In the genomic region with DNA sequence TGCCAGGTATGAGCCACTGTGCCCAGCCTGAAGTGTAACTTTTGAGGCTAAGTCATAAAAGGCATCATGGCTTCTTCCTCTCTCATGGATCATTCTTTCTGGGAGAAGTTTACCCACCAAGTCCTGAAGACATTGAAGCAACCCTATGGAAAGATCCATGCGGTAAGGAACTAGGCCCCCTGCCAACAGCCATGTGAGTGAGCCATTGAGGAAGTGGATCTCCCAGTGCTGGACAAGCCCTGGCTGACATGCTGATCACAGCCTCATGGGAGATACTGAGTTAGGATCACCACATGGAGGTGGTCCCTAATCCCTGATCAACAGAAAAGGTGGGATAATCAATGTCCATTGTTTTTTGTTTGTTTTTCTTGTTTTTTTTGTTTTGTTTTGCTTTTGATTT, we compare ENCODE assay signal across 1 cellular context.
TF ChIP-seq lines count a peak whose summit lies in the region.

No MANE protein-coding gene starts in this region.

TF ChIP-seq in K562, 482 proteins besides CTCF, POLR2A, EP300 and RAD21:
- TF ChIP-seq, protein P1, sequence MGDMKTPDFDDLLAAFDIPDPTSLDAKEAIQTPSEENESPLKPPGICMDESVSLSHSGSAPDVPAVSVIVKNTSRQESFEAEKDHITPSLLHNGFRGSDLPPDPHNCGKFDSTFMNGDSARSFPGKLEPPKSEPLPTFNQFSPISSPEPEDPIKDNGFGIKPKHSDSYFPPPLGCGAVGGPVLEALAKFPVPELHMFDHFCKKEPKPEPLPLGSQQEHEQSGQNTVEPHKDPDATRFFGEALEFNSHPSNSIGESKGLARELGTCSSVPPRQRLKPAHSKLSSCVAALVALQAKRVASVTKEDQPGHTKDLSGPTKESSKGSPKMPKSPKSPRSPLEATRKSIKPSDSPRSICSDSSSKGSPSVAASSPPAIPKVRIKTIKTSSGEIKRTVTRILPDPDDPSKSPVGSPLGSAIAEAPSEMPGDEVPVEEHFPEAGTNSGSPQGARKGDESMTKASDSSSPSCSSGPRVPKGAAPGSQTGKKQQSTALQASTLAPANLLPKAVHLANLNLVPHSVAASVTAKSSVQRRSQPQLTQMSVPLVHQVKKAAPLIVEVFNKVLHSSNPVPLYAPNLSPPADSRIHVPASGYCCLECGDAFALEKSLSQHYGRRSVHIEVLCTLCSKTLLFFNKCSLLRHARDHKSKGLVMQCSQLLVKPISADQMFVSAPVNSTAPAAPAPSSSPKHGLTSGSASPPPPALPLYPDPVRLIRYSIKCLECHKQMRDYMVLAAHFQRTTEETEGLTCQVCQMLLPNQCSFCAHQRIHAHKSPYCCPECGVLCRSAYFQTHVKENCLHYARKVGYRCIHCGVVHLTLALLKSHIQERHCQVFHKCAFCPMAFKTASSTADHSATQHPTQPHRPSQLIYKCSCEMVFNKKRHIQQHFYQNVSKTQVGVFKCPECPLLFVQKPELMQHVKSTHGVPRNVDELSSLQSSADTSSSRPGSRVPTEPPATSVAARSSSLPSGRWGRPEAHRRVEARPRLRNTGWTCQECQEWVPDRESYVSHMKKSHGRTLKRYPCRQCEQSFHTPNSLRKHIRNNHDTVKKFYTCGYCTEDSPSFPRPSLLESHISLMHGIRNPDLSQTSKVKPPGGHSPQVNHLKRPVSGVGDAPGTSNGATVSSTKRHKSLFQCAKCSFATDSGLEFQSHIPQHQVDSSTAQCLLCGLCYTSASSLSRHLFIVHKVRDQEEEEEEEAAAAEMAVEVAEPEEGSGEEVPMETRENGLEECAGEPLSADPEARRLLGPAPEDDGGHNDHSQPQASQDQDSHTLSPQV (IDR thresholded peaks at IDR 0.05) = peak; percentile 27; the same call in 1 of the 2 replicates
- TF ChIP-seq SPI1 (IDR thresholded peaks at IDR 0.05; ENCODE audit: borderline replicate concordance, low read depth, low read length) (peak; percentile 90), MYC (IDR thresholded peaks at IDR 0.05; ENCODE audit: low read depth, low read length) (0 out of 2 replicates have a peak, but pooled peaks have one; percentile 26), MYC (CRISPR knock-in tag; IDR thresholded peaks at IDR 0.05; ENCODE audit: borderline replicate concordance, low read depth) (no peak), KLF13 (tag; IDR thresholded peaks at IDR 0.05; ENCODE audit: borderline replicate concordance, low read depth) (no peak), BACH1 (tag; IDR thresholded peaks at IDR 0.05) (no peak), L3MBTL2 (IDR thresholded peaks at IDR 0.05) (peak; percentile 55; the same call in 1 of the 2 replicates), NFIC (IDR thresholded peaks at IDR 0.05) (peak; percentile 61)
- TF ChIP-seq, protein P2, sequence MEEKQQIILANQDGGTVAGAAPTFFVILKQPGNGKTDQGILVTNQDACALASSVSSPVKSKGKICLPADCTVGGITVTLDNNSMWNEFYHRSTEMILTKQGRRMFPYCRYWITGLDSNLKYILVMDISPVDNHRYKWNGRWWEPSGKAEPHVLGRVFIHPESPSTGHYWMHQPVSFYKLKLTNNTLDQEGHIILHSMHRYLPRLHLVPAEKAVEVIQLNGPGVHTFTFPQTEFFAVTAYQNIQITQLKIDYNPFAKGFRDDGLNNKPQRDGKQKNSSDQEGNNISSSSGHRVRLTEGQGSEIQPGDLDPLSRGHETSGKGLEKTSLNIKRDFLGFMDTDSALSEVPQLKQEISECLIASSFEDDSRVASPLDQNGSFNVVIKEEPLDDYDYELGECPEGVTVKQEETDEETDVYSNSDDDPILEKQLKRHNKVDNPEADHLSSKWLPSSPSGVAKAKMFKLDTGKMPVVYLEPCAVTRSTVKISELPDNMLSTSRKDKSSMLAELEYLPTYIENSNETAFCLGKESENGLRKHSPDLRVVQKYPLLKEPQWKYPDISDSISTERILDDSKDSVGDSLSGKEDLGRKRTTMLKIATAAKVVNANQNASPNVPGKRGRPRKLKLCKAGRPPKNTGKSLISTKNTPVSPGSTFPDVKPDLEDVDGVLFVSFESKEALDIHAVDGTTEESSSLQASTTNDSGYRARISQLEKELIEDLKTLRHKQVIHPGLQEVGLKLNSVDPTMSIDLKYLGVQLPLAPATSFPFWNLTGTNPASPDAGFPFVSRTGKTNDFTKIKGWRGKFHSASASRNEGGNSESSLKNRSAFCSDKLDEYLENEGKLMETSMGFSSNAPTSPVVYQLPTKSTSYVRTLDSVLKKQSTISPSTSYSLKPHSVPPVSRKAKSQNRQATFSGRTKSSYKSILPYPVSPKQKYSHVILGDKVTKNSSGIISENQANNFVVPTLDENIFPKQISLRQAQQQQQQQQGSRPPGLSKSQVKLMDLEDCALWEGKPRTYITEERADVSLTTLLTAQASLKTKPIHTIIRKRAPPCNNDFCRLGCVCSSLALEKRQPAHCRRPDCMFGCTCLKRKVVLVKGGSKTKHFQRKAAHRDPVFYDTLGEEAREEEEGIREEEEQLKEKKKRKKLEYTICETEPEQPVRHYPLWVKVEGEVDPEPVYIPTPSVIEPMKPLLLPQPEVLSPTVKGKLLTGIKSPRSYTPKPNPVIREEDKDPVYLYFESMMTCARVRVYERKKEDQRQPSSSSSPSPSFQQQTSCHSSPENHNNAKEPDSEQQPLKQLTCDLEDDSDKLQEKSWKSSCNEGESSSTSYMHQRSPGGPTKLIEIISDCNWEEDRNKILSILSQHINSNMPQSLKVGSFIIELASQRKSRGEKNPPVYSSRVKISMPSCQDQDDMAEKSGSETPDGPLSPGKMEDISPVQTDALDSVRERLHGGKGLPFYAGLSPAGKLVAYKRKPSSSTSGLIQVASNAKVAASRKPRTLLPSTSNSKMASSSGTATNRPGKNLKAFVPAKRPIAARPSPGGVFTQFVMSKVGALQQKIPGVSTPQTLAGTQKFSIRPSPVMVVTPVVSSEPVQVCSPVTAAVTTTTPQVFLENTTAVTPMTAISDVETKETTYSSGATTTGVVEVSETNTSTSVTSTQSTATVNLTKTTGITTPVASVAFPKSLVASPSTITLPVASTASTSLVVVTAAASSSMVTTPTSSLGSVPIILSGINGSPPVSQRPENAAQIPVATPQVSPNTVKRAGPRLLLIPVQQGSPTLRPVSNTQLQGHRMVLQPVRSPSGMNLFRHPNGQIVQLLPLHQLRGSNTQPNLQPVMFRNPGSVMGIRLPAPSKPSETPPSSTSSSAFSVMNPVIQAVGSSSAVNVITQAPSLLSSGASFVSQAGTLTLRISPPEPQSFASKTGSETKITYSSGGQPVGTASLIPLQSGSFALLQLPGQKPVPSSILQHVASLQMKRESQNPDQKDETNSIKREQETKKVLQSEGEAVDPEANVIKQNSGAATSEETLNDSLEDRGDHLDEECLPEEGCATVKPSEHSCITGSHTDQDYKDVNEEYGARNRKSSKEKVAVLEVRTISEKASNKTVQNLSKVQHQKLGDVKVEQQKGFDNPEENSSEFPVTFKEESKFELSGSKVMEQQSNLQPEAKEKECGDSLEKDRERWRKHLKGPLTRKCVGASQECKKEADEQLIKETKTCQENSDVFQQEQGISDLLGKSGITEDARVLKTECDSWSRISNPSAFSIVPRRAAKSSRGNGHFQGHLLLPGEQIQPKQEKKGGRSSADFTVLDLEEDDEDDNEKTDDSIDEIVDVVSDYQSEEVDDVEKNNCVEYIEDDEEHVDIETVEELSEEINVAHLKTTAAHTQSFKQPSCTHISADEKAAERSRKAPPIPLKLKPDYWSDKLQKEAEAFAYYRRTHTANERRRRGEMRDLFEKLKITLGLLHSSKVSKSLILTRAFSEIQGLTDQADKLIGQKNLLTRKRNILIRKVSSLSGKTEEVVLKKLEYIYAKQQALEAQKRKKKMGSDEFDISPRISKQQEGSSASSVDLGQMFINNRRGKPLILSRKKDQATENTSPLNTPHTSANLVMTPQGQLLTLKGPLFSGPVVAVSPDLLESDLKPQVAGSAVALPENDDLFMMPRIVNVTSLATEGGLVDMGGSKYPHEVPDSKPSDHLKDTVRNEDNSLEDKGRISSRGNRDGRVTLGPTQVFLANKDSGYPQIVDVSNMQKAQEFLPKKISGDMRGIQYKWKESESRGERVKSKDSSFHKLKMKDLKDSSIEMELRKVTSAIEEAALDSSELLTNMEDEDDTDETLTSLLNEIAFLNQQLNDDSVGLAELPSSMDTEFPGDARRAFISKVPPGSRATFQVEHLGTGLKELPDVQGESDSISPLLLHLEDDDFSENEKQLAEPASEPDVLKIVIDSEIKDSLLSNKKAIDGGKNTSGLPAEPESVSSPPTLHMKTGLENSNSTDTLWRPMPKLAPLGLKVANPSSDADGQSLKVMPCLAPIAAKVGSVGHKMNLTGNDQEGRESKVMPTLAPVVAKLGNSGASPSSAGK (IDR thresholded peaks at IDR 0.05) = 0 out of 2 replicates have a peak, but pooled peaks have one; percentile 14
- TF ChIP-seq, protein P3, sequence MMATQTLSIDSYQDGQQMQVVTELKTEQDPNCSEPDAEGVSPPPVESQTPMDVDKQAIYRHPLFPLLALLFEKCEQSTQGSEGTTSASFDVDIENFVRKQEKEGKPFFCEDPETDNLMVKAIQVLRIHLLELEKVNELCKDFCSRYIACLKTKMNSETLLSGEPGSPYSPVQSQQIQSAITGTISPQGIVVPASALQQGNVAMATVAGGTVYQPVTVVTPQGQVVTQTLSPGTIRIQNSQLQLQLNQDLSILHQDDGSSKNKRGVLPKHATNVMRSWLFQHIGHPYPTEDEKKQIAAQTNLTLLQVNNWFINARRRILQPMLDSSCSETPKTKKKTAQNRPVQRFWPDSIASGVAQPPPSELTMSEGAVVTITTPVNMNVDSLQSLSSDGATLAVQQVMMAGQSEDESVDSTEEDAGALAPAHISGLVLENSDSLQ (IDR thresholded peaks at IDR 0.05) = 0 out of 2 replicates have a peak, but pooled peaks have one; percentile 11
